ENCODE assay signal across 8 cellular contexts in the genomic region with DNA sequence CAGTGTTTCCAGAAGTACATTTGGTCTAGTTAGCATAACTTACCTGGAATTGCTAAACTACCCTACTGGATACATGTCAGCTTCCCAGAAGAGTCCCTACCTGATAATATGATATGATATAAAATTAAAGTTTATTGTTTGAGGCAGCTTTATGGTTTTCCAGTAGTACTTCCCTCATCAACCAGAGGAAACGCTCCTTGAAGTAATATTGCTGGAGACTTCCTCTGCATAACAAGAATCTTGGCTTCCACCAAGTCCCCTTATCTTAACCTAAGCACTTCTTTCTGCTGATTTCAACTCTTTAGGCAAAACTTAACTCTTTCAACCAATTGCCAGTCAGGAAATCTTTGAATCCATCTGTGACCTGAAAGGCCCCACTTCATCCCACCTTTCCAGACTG.
"Had no signal": no experiment of that assay in that cellular context is flagged by ENCODE, and none has a peak within 500 bp of the region (broad histone marks: within the 10 kb centered on the region; RNA-seq: fewer than 3 reads in every experiment).

No MANE protein-coding gene starts in this region.

- DNase-seq: GDM1, GF-D8 had no signal

- H3K4me3 ChIP-seq: GM12878 had no signal

- FAIRE-seq: G401.6, GM12878, GM12891, GM12892, GM18507, GM19239 had no signal
